In the genomic region with DNA sequence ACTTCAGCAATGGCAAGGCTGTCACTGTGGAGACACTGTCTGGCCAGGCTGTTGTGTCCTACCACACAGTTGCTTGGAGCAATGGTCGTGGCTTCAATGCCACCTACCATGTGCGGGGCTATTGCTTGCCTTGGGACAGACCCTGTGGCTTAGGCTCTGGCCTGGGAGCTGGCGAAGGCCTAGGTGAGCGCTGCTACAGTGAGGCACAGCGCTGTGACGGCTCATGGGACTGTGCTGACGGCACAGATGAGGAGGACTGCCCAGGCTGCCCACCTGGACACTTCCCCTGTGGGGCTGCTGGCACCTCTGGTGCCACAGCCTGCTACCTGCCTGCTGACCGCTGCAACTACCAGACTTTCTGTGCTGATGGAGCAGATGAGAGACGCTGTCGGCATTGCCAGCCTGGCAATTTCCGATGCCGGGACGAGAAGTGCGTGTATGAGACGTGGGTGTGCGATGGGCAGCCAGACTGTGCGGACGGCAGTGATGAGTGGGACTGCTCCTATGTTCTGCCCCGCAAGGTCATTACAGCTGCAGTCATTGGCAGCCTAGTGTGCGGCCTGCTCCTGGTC, we compare ENCODE assay signal across 23 cellular contexts.
"Had no signal": no experiment of that assay in that cellular context is flagged by ENCODE, and none has a peak within 500 bp of the region (broad histone marks: within the 10 kb centered on the region; RNA-seq: fewer than 3 reads in every experiment).

No MANE protein-coding gene starts in this region.

- H3K27me3 Mint-ChIP-seq: activated CD4-positive, alpha-beta memory T cell treated with anti-CD3 and anti-CD28 coated beads for 36 hours; activated CD4-positive, alpha-beta T cell treated with anti-CD3 and anti-CD28 coated beads, Interleukin-2, amount 10 ng/mL, durations not matched to agents 24 days and 14 days; activated naive CD4-positive, alpha-beta T cell treated with anti-CD3 and anti-CD28 coated beads, Interleukin-2, amount 50 U/mL, for 24 hours; activated naive CD8-positive, alpha-beta T cell treated with anti-CD3 and anti-CD28 coated beads, Interleukin-2, amount 50 U/mL, for 24 hours; stimulated activated memory B cell treated with anti-CD40 and anti-IgM and Interleukin-4, amounts not matched to agents 10 μg/mL and 1 μg/mL and 100 μg/mL, for 72 hours had no signal

- H3K9me3 Mint-ChIP-seq: activated CD4-positive, alpha-beta memory T cell treated with anti-CD3 and anti-CD28 coated beads for 36 hours; activated CD4-positive, alpha-beta T cell treated with anti-CD3 and anti-CD28 coated beads, Interleukin-2, amount 10 ng/mL, durations not matched to agents 24 days and 14 days; activated naive CD4-positive, alpha-beta T cell treated with anti-CD3 and anti-CD28 coated beads, Interleukin-2, amount 50 U/mL, for 24 hours; activated naive CD8-positive, alpha-beta T cell treated with anti-CD3 and anti-CD28 coated beads, Interleukin-2, amount 50 U/mL, for 24 hours; activated T-cell treated with anti-CD3 and anti-CD28 coated beads, Interleukin-2, amount 50 U/mL, for 4 hours; activated T-helper 2 cell treated with anti-CD3 and anti-CD28 coated beads, Interferon-gamma antibody, Interleukin-2, Interleukin-4, amounts not matched to agents 10 μg/mL and 5 μg/mL and 100 μg/mL, durations not matched to agents 14 hours and 24 hours and 36 hours; stimulated activated memory B cell treated with anti-CD40 and anti-IgM and Interleukin-4, amounts not matched to agents 10 μg/mL and 1 μg/mL and 100 μg/mL, for 72 hours had no signal

- H3K27ac Mint-ChIP-seq: activated CD4-positive, alpha-beta memory T cell treated with anti-CD3 and anti-CD28 coated beads for 36 hours; activated CD4-positive, alpha-beta T cell treated with anti-CD3 and anti-CD28 coated beads, Interleukin-2, amount 10 ng/mL, durations not matched to agents 24 days and 14 days; activated naive CD4-positive, alpha-beta T cell treated with anti-CD3 and anti-CD28 coated beads, Interleukin-2, amount 50 U/mL, for 24 hours; activated naive CD8-positive, alpha-beta T cell treated with anti-CD3 and anti-CD28 coated beads, Interleukin-2, amount 50 U/mL, for 24 hours; activated T-helper 2 cell treated with anti-CD3 and anti-CD28 coated beads, Interferon-gamma antibody, Interleukin-2, Interleukin-4, amounts not matched to agents 10 μg/mL and 5 μg/mL and 100 μg/mL, durations not matched to agents 14 hours and 24 hours and 36 hours; stimulated activated memory B cell treated with anti-CD40 and anti-IgM and Interleukin-4, amounts not matched to agents 10 μg/mL and 1 μg/mL and 100 μg/mL, for 72 hours had no signal

- ATAC-seq: activated CD4-positive, CD25-positive, alpha-beta regulatory T cell treated with anti-CD3 and anti-CD28 coated beads, Interleukin-2, amount 50 U/mL, for 24 hours; activated naive CD8-positive, alpha-beta T cell treated with anti-CD3 and anti-CD28 coated beads, Interleukin-2, amount 50 U/mL, for 24 hours; activated T-cell treated with anti-CD3 and anti-CD28 coated beads, Interleukin-2, amount 50 U/mL, for 4 hours; gastroesophageal sphincter; left cardiac atrium; left ventricle myocardium superior; pancreas; stimulated activated memory B cell treated with anti-CD40 and anti-IgM and Interleukin-4, amounts not matched to agents 10 μg/mL and 1 μg/mL and 100 μg/mL, for 72 hours had no signal

- DNase-seq: activated CD4-positive, alpha-beta memory T cell treated with anti-CD3 and anti-CD28 coated beads for 36 hours; activated CD4-positive, alpha-beta T cell treated with anti-CD3 and anti-CD28 coated beads, Interleukin-2, amount 10 ng/mL, durations not matched to agents 24 days and 14 days; activated CD8-positive, alpha-beta memory T cell treated with anti-CD3 and anti-CD28 coated beads, Interleukin-2, amount 50 U/mL, for 4 hours; activated naive CD8-positive, alpha-beta T cell treated with anti-CD3 and anti-CD28 coated beads, Interleukin-2, amount 50 U/mL, for 24 hours; activated T-cell treated with anti-CD3 and anti-CD28 coated beads, Interleukin-2, amount 50 U/mL, for 4 hours; effector CD8-positive, alpha-beta T cell; islet precursor cell; left cardiac atrium; left ventricle myocardium superior; retina; sigmoid colon; small intestine; stimulated activated CD4-positive, alpha-beta T cell treated with anti-CD3 and anti-CD28 coated beads, Interleukin-4, amount 100 ng/mL, for 24 hours; stomach; T-helper 9 cell; thyroid gland; WERI-Rb-1 had no signal

- H3K4me3 Mint-ChIP-seq: activated CD4-positive, alpha-beta memory T cell treated with anti-CD3 and anti-CD28 coated beads for 36 hours; activated CD4-positive, alpha-beta T cell treated with anti-CD3 and anti-CD28 coated beads, Interleukin-2, amount 10 ng/mL, durations not matched to agents 24 days and 14 days; activated naive CD4-positive, alpha-beta T cell treated with anti-CD3 and anti-CD28 coated beads, Interleukin-2, amount 50 U/mL, for 24 hours; activated naive CD8-positive, alpha-beta T cell treated with anti-CD3 and anti-CD28 coated beads, Interleukin-2, amount 50 U/mL, for 24 hours; activated T-cell treated with anti-CD3 and anti-CD28 coated beads, Interleukin-2, amount 50 U/mL, for 4 hours; stimulated activated memory B cell treated with anti-CD40 and anti-IgM and Interleukin-4, amounts not matched to agents 10 μg/mL and 1 μg/mL and 100 μg/mL, for 72 hours had no signal
